Comparison of ENCODE assay signal across 8 cellular contexts in the genomic region with DNA sequence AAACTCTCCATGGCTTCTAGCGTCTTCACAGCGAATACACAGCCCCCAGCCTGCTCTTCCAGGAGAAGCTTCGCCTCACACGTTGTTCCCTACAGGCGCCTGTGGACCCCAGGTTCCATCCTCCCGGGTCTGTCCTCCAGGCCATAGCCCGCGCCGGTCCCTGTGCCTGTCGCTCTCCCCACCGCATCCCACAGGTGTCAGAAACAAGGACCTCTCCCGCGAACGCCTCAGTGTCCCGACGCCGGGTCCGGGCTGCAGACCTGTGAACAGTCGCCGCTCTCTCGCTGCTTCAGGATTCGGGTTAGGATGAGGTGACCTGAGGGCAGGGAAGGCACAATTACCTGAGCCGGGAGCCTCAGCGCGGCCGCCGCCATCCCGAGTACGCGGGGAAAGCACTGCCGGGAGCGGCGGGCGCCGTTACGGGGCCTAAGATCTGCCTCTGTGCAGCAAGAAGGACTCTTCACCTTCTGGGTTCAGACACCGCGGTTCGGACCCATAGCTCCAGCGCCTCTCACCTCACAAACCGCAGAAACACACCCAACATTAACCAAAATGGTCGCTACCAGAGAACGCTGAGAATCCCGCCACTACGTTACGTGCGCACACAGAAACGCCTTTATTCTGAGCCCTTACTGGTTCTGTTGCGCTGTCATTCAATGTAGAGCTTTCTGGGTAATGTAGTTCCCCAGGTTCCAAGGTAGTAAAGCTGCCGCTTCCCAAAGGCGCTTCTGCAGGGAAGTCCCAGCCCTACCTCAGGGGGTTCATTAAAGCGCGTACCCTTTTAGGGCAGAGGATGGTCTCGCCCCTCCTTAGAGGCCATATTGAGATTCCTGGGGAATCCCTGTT. TPM values are rescaled to one million over a fixed set of nuclear protein-coding genes. Genes with fewer than 3 reads are reported as not detected.
A peak's percentile ranks its signal among the peaks of the same experiment; 100 is the strongest.
DNase-seq lines count a peak whose midpoint lies in the region; ATAC-seq, FAIRE-seq and TF ChIP-seq lines count a peak whose summit lies in the region.

ZNF418 (minus strand) TSS at position 583 of the 846 bp plus-strand sequence. CDS start 1,580 bp downstream, outside the sequence.

- peaks cover 52% of the 10 kb centered on the region for H3K9me3 Mint-ChIP-seq in progenitor cell of endocrine pancreas (ENCODE audit: low read depth)

- H2AFZ ChIP-seq in K562 (ENCODE audit: low read depth, low read length), result peak within 1 kb of the TSS; percentile 45; the same call in 1 of the 2 replicates
- H2AFZ ChIP-seq in OCI-LY7 (ENCODE audit: low read length), result no peak within 1 kb of the TSS

- H3K4me3 ChIP-seq in A549 (peak within 1 kb of the TSS; percentile 50), SJCRH30 (peak within 1 kb of the TSS; percentile 51), K562 (peak within 1 kb of the TSS; percentile 36), OCI-LY7 (ENCODE audit: low read depth, low read length, poor library complexity, severe bottlenecking) (no peak within 1 kb of the TSS)

- H3K9ac ChIP-seq in K562 (ENCODE audit: insufficient read depth in 1 of 2, low read depth in 2 of 2, low read length in 2 of 2), result peak within 1 kb of the TSS in 1 of 2 experiments; percentile 58; a peak in 1 of 4 replicates

- no peaks in the 10 kb centered on the region for H3K9me1 ChIP-seq in K562 (ENCODE audit: control insufficient read depth, insufficient read depth, low read length)

- no peaks in the 10 kb centered on the region for H3K27me3 ChIP-seq in SJCRH30
- no peaks in the 10 kb centered on the region for H3K27me3 ChIP-seq in K562 (ENCODE audit: control insufficient read depth in 2 of 2, insufficient read depth in 2 of 2, low read length in 2 of 2)

- H4K20me1 ChIP-seq in K562 (replicated peaks; ENCODE audit: control insufficient read depth, insufficient read depth, low read length) (no peaks in the 10 kb centered on the region), OCI-LY7 (ENCODE audit: insufficient read depth, low read length) (no peaks in the 10 kb centered on the region)

- TF ChIP-seq EP300 in A549 (IDR thresholded peaks at IDR 0.05) (no peak), K562 (IDR thresholded peaks at IDR 0.05; ENCODE audit: low read length) (no peak)

- peak; percentile 59 for FAIRE-seq in A549 (lab: Jason Lieb, UNC)
- no peak for FAIRE-seq in K562 (lab: Jason Lieb, UNC)

- H3K27ac Mint-ChIP-seq in progenitor cell of endocrine pancreas, result peak within 1 kb of the TSS; percentile 97

- TF ChIP-seq CTCF in A549 (IDR thresholded peaks at IDR 0.05) (no peak), GM20000 (IDR thresholded peaks at IDR 0.05; ENCODE audit: extremely low read depth, missing control alignments) (no peak), K562 (IDR thresholded peaks at IDR 0.05 in 2 of 3, conservative IDR thresholded peaks at IDR 0.05 in 1 of 3; ENCODE audit: insufficient read depth in 2 of 3, low read depth in 1 of 3, low read length in 3 of 3) (no peak), progenitor cell of endocrine pancreas (IDR thresholded peaks at IDR 0.05; ENCODE audit: unreplicated experiment) (no peak), OCI-LY7 (conservative IDR thresholded peaks at IDR 0.05; ENCODE audit: low read length) (no peak)

- WGBS in A549 (ENCODE audit: missing lambda C conversion rate), result 17% methylated on average over 53 of the region's 54 CpGs
- WGBS in K562 (ENCODE audit: insufficient coverage, low coverage, missing lambda C conversion rate), result 19% methylated on average over 36 of the region's 54 CpGs

- peak within 1 kb of the TSS; percentile 97 for H3K4me3 Mint-ChIP-seq in progenitor cell of endocrine pancreas (ENCODE audit: low read depth)

- H3K36me3 ChIP-seq in SJCRH30 (peaks cover 17% of the 10 kb centered on the region), K562 (ENCODE audit: control insufficient read depth, insufficient read depth, low read length) (no peaks in the 10 kb centered on the region), OCI-LY7 (ENCODE audit: insufficient read depth, low read length) (peaks cover 16% of the 10 kb centered on the region; the same call in 1 of the 2 replicates)

- peaks cover 76% of the 10 kb centered on the region for H3K36me3 Mint-ChIP-seq in progenitor cell of endocrine pancreas (ENCODE audit: insufficient read depth)

- peaks cover 6% of the 10 kb centered on the region for H3K4me1 Mint-ChIP-seq in progenitor cell of endocrine pancreas (ENCODE audit: low read depth)

- DNase-seq in A549 (ENCODE audit: low read depth in 1 of 2, low spot score in 1 of 2) (peak; percentile 19 to 89), GM20000 (ENCODE audit: low spot score) (peak; percentile 64), SJCRH30 (peak; percentile 27 to 44), K562 (ENCODE audit: extremely low read depth in 1 of 4, low spot score in 3 of 4) (peak in 2 of 4 experiments; percentile 12 to 18), hippocampal formation (lab: John Stamatoyannopoulos, UW) (peak; percentile 75 to 89), progenitor cell of endocrine pancreas (ENCODE audit: low spot score, unreplicated experiment) (peak; percentile 21), OCI-LY7 (ENCODE audit: low spot score) (no peak)

- TF ChIP-seq RAD21 in A549 (conservative IDR thresholded peaks at IDR 0.05 in 1 of 2, IDR thresholded peaks at IDR 0.05 in 1 of 2) (no peak), K562 (CRISPR knock-in tag; conservative IDR thresholded peaks at IDR 0.05 in 1 of 2, IDR thresholded peaks at IDR 0.05 in 1 of 2) (no peak)

- no peaks in the 10 kb centered on the region for H3K27me3 Mint-ChIP-seq in progenitor cell of endocrine pancreas

- H3K9me3 ChIP-seq in A549, result peaks cover 91% of the 10 kb centered on the region
- peaks cover 5% of the 10 kb centered on the region; the same call in 1 of the 2 replicates for H3K9me3 ChIP-seq in SJCRH30 (replicated peaks)
- 0 out of 2 replicates have a peak, but pooled peaks cover 2% of the 10 kb centered on the region for H3K9me3 ChIP-seq in K562 (replicated peaks; ENCODE audit: control insufficient read depth, insufficient read depth, low read depth, low read length)
- H3K9me3 ChIP-seq in OCI-LY7 (ENCODE audit: low read length), result 0 out of 2 replicates have a peak, but pooled peaks cover 8% of the 10 kb centered on the region

- H3K4me2 ChIP-seq in A549 (peak within 1 kb of the TSS; percentile 55), K562 (ENCODE audit: insufficient read depth, low read length) (peak within 1 kb of the TSS; percentile 37), OCI-LY7 (ENCODE audit: low read length) (no peak within 1 kb of the TSS)

- CTCF ChIA-PET in A549 (lab: Yijun Ruan, JAX) (no interaction called here), K562 (lab: Yijun Ruan, JAX; ENCODE audit: low intra/inter-chr PET ratio) (no interaction called here), OCI-LY7 (lab: Charles Lee; ENCODE audit: unreplicated experiment) (no interaction called here)

- TF ChIP-seq POLR2A in A549 (IDR thresholded peaks at IDR 0.05; ENCODE audit: low read length) (no peak), K562 (conservative IDR thresholded peaks at IDR 0.05) (no peak)

- peak within 1 kb of the TSS; percentile 28 to 84; a peak in 4 of 6 replicates for H3K27ac ChIP-seq in A549
- no peak within 1 kb of the TSS for H3K27ac ChIP-seq in SJCRH30
- H3K27ac ChIP-seq in K562 (ENCODE audit: extremely low read depth, low read depth, low read length), result no peak within 1 kb of the TSS
- H3K27ac ChIP-seq in OCI-LY7 (ENCODE audit: low read depth, low read length, poor library complexity, severe bottlenecking), result no peak within 1 kb of the TSS

- H3K9me2 ChIP-seq in OCI-LY7 (ENCODE audit: insufficient read depth, low read length), result no peaks in the 10 kb centered on the region

- TSS peak; percentile 67 for BruUV-seq in K562 (replicated peaks; lab: Mats Ljungman, UMichigan)
- BruUV-seq in OCI-LY7 (replicated peaks; lab: Mats Ljungman, UMichigan), result no TSS peak

- intact Hi-C loops in K562 (cut with micrococcal nuclease) (no loop called here), OCI-LY7 (cut with micrococcal nuclease; ENCODE audit: unreplicated experiment) (no loop called here)

- ATAC-seq in A549 (peak; percentile 99), K562 (peak; percentile 76), HG02870 (IDR thresholded peaks at IDR 0.05; ENCODE audit: unreplicated experiment) (no peak)

- H3K79me2 ChIP-seq in K562 (ENCODE audit: control insufficient read depth, insufficient read depth, low read length), result no peaks in the 10 kb centered on the region
- H3K79me2 ChIP-seq in OCI-LY7 (ENCODE audit: insufficient read depth, low read depth, low read length), result no peaks in the 10 kb centered on the region

- H3K4me1 ChIP-seq in A549 (no peaks in the 10 kb centered on the region), SJCRH30 (no peaks in the 10 kb centered on the region), K562 (replicated peaks in 1 of 2; ENCODE audit: control insufficient read depth in 2 of 2, insufficient read depth in 2 of 2, low read length in 2 of 2) (peaks cover 0 to 4% of the 10 kb centered on the region in 2 experiments; a peak in 1 of 5 replicates), OCI-LY7 (ENCODE audit: insufficient read depth, low read length, poor library complexity, severe bottlenecking) (no peaks in the 10 kb centered on the region)

- POLR2A ChIA-PET in A549 (lab: Yijun Ruan, JAX), result interaction anchor here (0.6 kb wide), 1 partner anchor 18 kb away, joined by 4 read pairs; no protein-coding TSS in a partner anchor
- POLR2A ChIA-PET in K562 (lab: Yijun Ruan, JAX), result interaction anchor here (0.7 to 1.0 kb wide), 3 partner anchors 19 to 208 kb away, joined by 3 to 5 read pairs (median 3); partner anchors contain the start of genes ZNF417 and ZNF671
- POLR2A ChIA-PET in OCI-LY7 (lab: Charles Lee), result no interaction called here

- in situ Hi-C loops in K562 (cut with MboI), result no loop called here

RNA-seq across cellular contexts. Expression of gene ZNF418, which starts in this region (rescaled TPM):
- polyA plus RNA-seq in A549 (2011; rRNA removed), result 2.8 and 3.2 TPM in 2 replicates
- 1.5 TPM in 2 replicates for polyA plus RNA-seq in A549 (2012; cell fraction: cytosol; rRNA removed)
- 2.3 and 2.8 TPM in 2 replicates for polyA plus RNA-seq in A549 (2012; cell fraction: nucleus; rRNA removed)
- polyA plus RNA-seq in A549 (2017; fragmentation: RNase III; extraction: RNeasy Plus Mini Kit Qiagen cat#74134 plus additional on column Dnase treatment), result 1.8 to 3.0 TPM (median 2.2 TPM) in 3 replicates
- polyA minus RNA-seq in A549 (2011; rRNA and poly(A)+ RNA removed), result 3.1 and 4.4 TPM in 2 replicates
- 1.4 and 1.8 TPM in 2 replicates for total RNA-seq in SJCRH30 (2014; rRNA removed; shearing (Covaris generic))
- total RNA-seq in K562 (2011; cell fraction: chromatin; rRNA removed; ENCODE audit: low replicate concordance), result 1.7 and 2.3 TPM in 2 replicates
- 2.5 and 4.2 TPM in 2 replicates for total RNA-seq in K562 (2011; cell fraction: nucleolus; rRNA removed)
- 1.6 and 4.6 TPM in 2 replicates for total RNA-seq in K562 (2011; cell fraction: nucleoplasm; rRNA removed)
- total RNA-seq in K562 (2014; rRNA removed), result 0.04 and 0.32 TPM in 2 replicates
- 0.44 and 0.51 TPM in 2 replicates for total RNA-seq in K562 (2014; rRNA removed; fragmentation: Illumina TruSeq; extraction: Trizol)
- total RNA-seq in K562 (2015; rRNA removed; fragmentation: Illumina TruSeq; extraction: Trizol), result 0.18 and 0.53 TPM in 2 replicates
- total RNA-seq in K562 (2021), result 0.29 and 0.58 TPM in 2 replicates
- 0.19 and 0.63 TPM in 2 replicates for polyA plus RNA-seq in K562 (2011; rRNA removed)
- polyA plus RNA-seq in K562 (2011; cell fraction: cytosol; rRNA removed), result 0.07 and 0.13 TPM in 2 replicates
- polyA plus RNA-seq in K562 (2011; cell fraction: nucleus; rRNA removed), result 0.27 and 0.58 TPM in 2 replicates
- 0.12 and 0.54 TPM in 2 replicates for polyA plus RNA-seq in K562 (2012)
- polyA plus RNA-seq in K562 (2014; fragmentation: Illumina TruSeq; extraction: Trizol), result 0.21 and 0.70 TPM in 2 replicates
- under 1 TPM; 0.11 to 0.24 TPM for polyA plus RNA-seq in K562 (2014; fragmentation: Nextera tagmentation; extraction: Ambion mirVana)
- polyA plus RNA-seq in K562 (2014; rRNA removed), result 0.55 and 0.61 TPM in 2 replicates
- 0.66 and 0.81 TPM in 2 replicates for polyA minus RNA-seq in K562 (2011; rRNA and poly(A)+ RNA removed)
- not detected in 2 replicates for polyA minus RNA-seq in K562 (2011; cell fraction: cytosol; rRNA and poly(A)+ RNA removed)
- polyA minus RNA-seq in K562 (2011; cell fraction: nucleus; rRNA and poly(A)+ RNA removed), result 0.27 and 0.56 TPM in 2 replicates
- 20.5 and 21.9 TPM in 2 replicates for total RNA-seq in progenitor cell of endocrine pancreas
- 0.57 and 2.1 TPM in 2 replicates for total RNA-seq in OCI-LY7 (2014; rRNA removed; shearing (Covaris generic))
- 1.5 and 1.7 TPM in 2 replicates for total RNA-seq in OCI-LY7 (2022)

Comparison
In these comparisons a context has a peak if more than half of its experiments do, and no peak if none do; other contexts are left out.
1. H3K27ac ChIP-seq: peak in A549 (2 of 2); none in SJCRH30 (single experiment), K562 (single experiment) and OCI-LY7 (single experiment).
2. Of the 35 proteins assayed by ChIP-seq in both K562 and A549: peak only in K562: PHF8; only in A549: MAX; in both: none; in neither: 32; mixed calls (peak in some experiments, not most) for 1.